ENCODE assay signal across 18 cellular contexts in genomic region chr13:44011036-44011435, GRCh38.
DNase-seq lines count a peak whose midpoint lies in the region; ATAC-seq and TF ChIP-seq lines count a peak whose summit lies in the region.
"Had no signal": no experiment of that assay in that cellular context is flagged by ENCODE, and none has a peak within 500 bp of the region (broad histone marks: within the 10 kb centered on the region; RNA-seq: fewer than 3 reads in every experiment).

No MANE protein-coding gene starts in this region.

- peaks cover 7% of the 10 kb centered on the region for H3K4me1 Mint-ChIP-seq in GM23338

- no peak overlapping the region for H3K27ac Mint-ChIP-seq in GM23338

- no peak overlapping the region for H3K4me2 ChIP-seq in GM23338

- no peaks in the 10 kb centered on the region for H3K36me3 Mint-ChIP-seq in GM23338 (ENCODE audit: low read depth)

- H2AFZ ChIP-seq in GM23338, result peak overlapping the region; percentile 45; the same call in 1 of the 2 replicates

- no peak for TF ChIP-seq CTCF in GM23338 (conservative IDR thresholded peaks at IDR 0.05; ENCODE audit: low read depth in 2 of 2)
- TF ChIP-seq CTCF in adrenal gland (IDR thresholded peaks at IDR 0.05), result no peak
- no peak for TF ChIP-seq CTCF in retinal pigment epithelial cell (conservative IDR thresholded peaks at IDR 0.05; ENCODE audit: low read depth, low read length)

- H3K9me3 Mint-ChIP-seq in GM23338, result no peaks in the 10 kb centered on the region

- no peak for DNase-seq in GM23338 (ENCODE audit: low spot score)
- peak in 6 of 7 donors; percentile 36 to 67 (median 55) for DNase-seq in adrenal gland
- peak; percentile 24 for DNase-seq in iris pigment epithelial cell (ENCODE audit: low read depth)
- DNase-seq in retinal pigment epithelial cell (ENCODE audit: low read depth), result peak; percentile 71
- no peak for DNase-seq in OCI-M2 (lab: John Stamatoyannopoulos, UW; ENCODE audit: unreplicated experiment)
- no peak for DNase-seq in stimulated activated CD4-positive, alpha-beta T cell treated with anti-CD3 and anti-CD28 coated beads, Interleukin-4, amount 100 ng/mL, for 4 hours
- no peak for DNase-seq in NCI-H1048 (lab: John Stamatoyannopoulos, UW)
- DNase-seq: ACHN, COR-L47, H7, NCI-H1092 treated with DMSO at 0.1 percent for 48 hours, NCI-H2081 treated with DMSO at 0.1 percent for 48 hours, NCI-H2227 treated with DMSO at 0.1 percent for 48 hours, NCI-H524, Right ventricle myocardium superior had no signal

- ATAC-seq in GM23338 (no peak), GM21423 (IDR thresholded peaks at IDR 0.05; ENCODE audit: unreplicated experiment) (no peak)
- ATAC-seq: Panc1 had no signal

- WGBS in adrenal gland, 4 donors, result 47 to 75% (median 61%) methylated on average over 2 of the region's 2 CpGs

- H3K36me3 ChIP-seq in GM23338 (ENCODE audit: insufficient read depth) (no peaks in the 10 kb centered on the region), adrenal gland (replicated peaks in 1 of 2) (no peaks in the 10 kb centered on the region)

- H3K79me2 ChIP-seq in GM23338 (replicated peaks; ENCODE audit: insufficient read depth), result no peaks in the 10 kb centered on the region

- no peaks in the 10 kb centered on the region for H3K27me3 ChIP-seq in GM23338 (ENCODE audit: insufficient read depth)
- no peaks in the 10 kb centered on the region for H3K27me3 ChIP-seq in adrenal gland

- no peaks in the 10 kb centered on the region; the same call in none of the 2 replicates for H3K9me2 ChIP-seq in GM23338 (ENCODE audit: insufficient read depth)

- H3F3A ChIP-seq in GM23338 (replicated peaks; ENCODE audit: low read depth), result no peaks in the 10 kb centered on the region

- H3K4me3 ChIP-seq in GM23338 (no peak overlapping the region), adrenal gland (no peak overlapping the region), retinal pigment epithelial cell (ENCODE audit: low read length) (no peak overlapping the region)
- H3K4me3 ChIP-seq: SK-N-MC had no signal

- no peaks in the 10 kb centered on the region; the same call in 1 of the 2 replicates for H3K4me1 ChIP-seq in GM23338 (ENCODE audit: insufficient read depth)
- H3K4me1 ChIP-seq in adrenal gland (replicated peaks in 1 of 2), result peaks cover 0 to 6% of the 10 kb centered on the region in 2 donors

- no peak overlapping the region for H3K27ac ChIP-seq in GM23338 (ENCODE audit: low read depth)
- H3K27ac ChIP-seq in adrenal gland, result no peak overlapping the region
- H3K27ac ChIP-seq: SK-N-MC had no signal

- no peak for TF ChIP-seq POLR2A in adrenal gland (IDR thresholded peaks at IDR 0.05)

- H3K9me3 ChIP-seq in adrenal gland (replicated peaks in 1 of 3), result no peaks in the 10 kb centered on the region

- H3K27me3 Mint-ChIP-seq in GM23338 (ENCODE audit: insufficient read depth, low read depth, poor library complexity), result no peaks in the 10 kb centered on the region

- intact Hi-C loops in adrenal gland (cut with DNase I), result no loop called here

- H4K20me1 ChIP-seq in GM23338 (replicated peaks; ENCODE audit: insufficient read depth), result no peaks in the 10 kb centered on the region

- no peak overlapping the region for H3K4me3 Mint-ChIP-seq in GM23338

TF ChIP-seq in GM23338, 12 proteins besides CTCF, POLR2A, EP300 and RAD21 (continues in another document):
- TF ChIP-seq EZH2 (IDR thresholded peaks at IDR 0.05; ENCODE audit: low read depth, unreplicated experiment) (no peak), ZNF462 (CRISPR knock-in tag; IDR thresholded peaks at IDR 0.05) (no peak), REST (IDR thresholded peaks at IDR 0.05; ENCODE audit: unreplicated experiment) (no peak), STAT1 (IDR thresholded peaks at IDR 0.05; ENCODE audit: unreplicated experiment) (no peak), EZH2phosphoT487 (IDR thresholded peaks at IDR 0.05; ENCODE audit: unreplicated experiment) (no peak), ZNF331 (CRISPR knock-in tag; IDR thresholded peaks at IDR 0.05; ENCODE audit: low read depth) (no peak), POLR2AphosphoS5 (IDR thresholded peaks at IDR 0.05; ENCODE audit: low read depth) (no peak)

Comparison
In these comparisons a context has a peak if more than half of its experiments do, and no peak if none do; other contexts are left out.
1. DNase-seq: peak in adrenal gland (6 of 7), iris pigment epithelial cell (single experiment) and retinal pigment epithelial cell (single experiment); none in GM23338 (single experiment), OCI-M2 (single experiment), stimulated activated CD4-positive, alpha-beta T cell treated with anti-CD3 and anti-CD28 coated beads, Interleukin-4, amount 100 ng/mL, for 4 hours (0 of 2) and NCI-H1048 (single experiment).